ENCODE assay signal across 13 cellular contexts in the genomic region with DNA sequence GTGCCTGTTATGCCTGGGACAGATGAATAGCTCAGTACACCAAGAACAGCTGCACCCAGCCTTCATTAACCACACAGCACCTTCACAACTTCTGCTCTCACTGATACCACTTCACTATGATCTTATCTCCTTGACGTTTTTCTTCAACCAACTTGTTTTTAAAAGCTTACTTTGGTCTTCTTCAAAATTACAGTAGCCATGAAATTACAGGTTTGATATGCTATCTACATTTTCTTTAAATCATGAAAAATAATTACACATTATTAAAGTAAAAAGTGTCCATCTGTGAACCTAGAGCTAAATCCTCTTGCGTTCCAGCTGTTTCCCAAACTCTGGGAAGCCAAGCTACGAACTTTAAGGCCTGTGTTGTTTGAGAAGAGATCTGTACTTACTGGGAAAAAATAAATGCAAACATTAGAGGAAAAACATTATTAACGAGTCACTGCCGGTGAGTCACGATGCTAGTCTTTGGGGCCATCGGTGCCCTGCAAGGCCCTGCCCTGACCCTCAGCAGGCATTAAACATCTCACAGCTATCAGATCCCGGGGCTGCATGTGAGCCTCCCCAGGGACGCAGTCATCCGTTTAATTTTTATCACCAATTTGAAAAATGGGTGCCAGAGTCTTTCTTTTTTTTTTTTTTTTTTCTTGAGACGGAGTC. TPM values are rescaled to one million over a fixed set of nuclear protein-coding genes. Genes with fewer than 3 reads are reported as not detected.
DNase-seq lines count a peak whose midpoint lies in the region; ATAC-seq and TF ChIP-seq lines count a peak whose summit lies in the region.
"Had no signal": no experiment of that assay in that cellular context is flagged by ENCODE, and none has a peak within 500 bp of the region (broad histone marks: within the 10 kb centered on the region; RNA-seq: fewer than 3 reads in every experiment).

No MANE protein-coding gene starts in this region.

- H3K4me2 ChIP-seq in GM23248 (ENCODE audit: unreplicated experiment), result no peak overlapping the region

- H3K79me2 ChIP-seq in GM23248 (ENCODE audit: insufficient read depth), result no peaks in the 10 kb centered on the region

- no peaks in the 10 kb centered on the region for H4K20me1 ChIP-seq in GM23248 (ENCODE audit: insufficient read depth)

- no peaks in the 10 kb centered on the region for H3K27me3 ChIP-seq in GM23248 (replicated peaks; ENCODE audit: insufficient read depth)
- H3K27me3 ChIP-seq: heart right ventricle had no signal

- H2AFZ ChIP-seq in GM23248, result no peak overlapping the region

- peak overlapping the region; percentile 29 for H3K27ac ChIP-seq in GM23248
- H3K27ac ChIP-seq: C4-2B, heart right ventricle had no signal

- H3K4me3 ChIP-seq in GM23248 (no peak overlapping the region), choroid plexus epithelial cell (ENCODE audit: low read depth, low read length) (no peak overlapping the region)
- H3K4me3 ChIP-seq: heart right ventricle had no signal

- WGBS in GM23248 (ENCODE audit: low coverage in 1 of 2, low lambda C conversion rate in 2 of 2, missing lambda C conversion rate in 2 of 2), 2 experiments, result 35 to 38% methylated on average over 10 to 11 of the region's 11 CpGs

- DNase-seq in GM23248 (peak; percentile 73), OCI-M1 (lab: John Stamatoyannopoulos, UW) (peak; percentile 11), choroid plexus epithelial cell (ENCODE audit: low read depth) (peak; percentile 45), renal cortical epithelial cell (ENCODE audit: low read depth) (peak; percentile 25), COR-L47 (lab: John Stamatoyannopoulos, UW) (no peak), GM19240 (ENCODE audit: insufficient read length, low spot score) (no peak)
- DNase-seq: activated CD4-positive, CD25-positive, alpha-beta regulatory T cell treated with anti-CD3 and anti-CD28 coated beads, Interleukin-2, amount 50 U/mL, for 72 hours; heart right ventricle; NCI-H2171 treated with DMSO at 0.1 percent for 48 hours; stimulated activated naive CD8-positive, alpha-beta T cell treated with anti-CD3 and anti-CD28 coated beads, Interleukin-15, amount 100 ng/mL, for 72 hours had no signal

- no peaks in the 10 kb centered on the region for H3K9me3 ChIP-seq in GM23248 (ENCODE audit: low read depth)
- H3K9me3 ChIP-seq: heart right ventricle had no signal

- peak overlapping the region; percentile 41 for H3K9ac ChIP-seq in GM23248

- H3K9me2 ChIP-seq in GM23248 (ENCODE audit: insufficient read depth), result no peaks in the 10 kb centered on the region

- in situ Hi-C loops in GM23248 (cut with MboI), result no loop called here

- no peak for ATAC-seq in GM19023 (IDR thresholded peaks at IDR 0.05; ENCODE audit: unreplicated experiment)
- no peak for ATAC-seq in GM21360 (IDR thresholded peaks at IDR 0.05; ENCODE audit: unreplicated experiment)
- ATAC-seq: heart right ventricle; stimulated activated naive CD8-positive, alpha-beta T cell treated with anti-CD3 and anti-CD28 coated beads, Interleukin-15, amount 100 ng/mL, for 72 hours had no signal

- H3K4me1 ChIP-seq in GM23248 (ENCODE audit: insufficient read depth), result peaks cover 7% of the 10 kb centered on the region
- H3K4me1 ChIP-seq: heart right ventricle had no signal

- H3K36me3 ChIP-seq in GM23248 (ENCODE audit: low read depth), result no peaks in the 10 kb centered on the region

- no peak for TF ChIP-seq CTCF in choroid plexus epithelial cell (conservative IDR thresholded peaks at IDR 0.05; ENCODE audit: low read depth, low read length)

- H3F3A ChIP-seq in GM23248 (ENCODE audit: insufficient read depth), result no peaks in the 10 kb centered on the region; the same call in 1 of the 2 replicates

RNA-seq across cellular contexts. Expression of a gene that starts 56.3 kb away (rescaled TPM):
- 8.0 and 8.6 TPM in 2 replicates for total RNA-seq in GM23248 (2014; rRNA removed; shearing (Covaris generic))
- 0.69 and 0.84 TPM in 2 replicates for polyA plus RNA-seq in GM23248 (2016; fragmentation: Nextera tagmentation; extraction: Ambion mirVana)
- 1.9 and 4.8 TPM in 2 replicates for total RNA-seq in renal cortical epithelial cell

Comparison
In these comparisons a context has a peak if more than half of its experiments do, and no peak if none do; other contexts are left out.
1. DNase-seq: peak in GM23248 (single experiment), OCI-M1 (single experiment), choroid plexus epithelial cell (single experiment) and renal cortical epithelial cell (single experiment); none in COR-L47 (single experiment) and GM19240 (single experiment).